ENCODE assay signal across 19 cellular contexts in the genomic region with DNA sequence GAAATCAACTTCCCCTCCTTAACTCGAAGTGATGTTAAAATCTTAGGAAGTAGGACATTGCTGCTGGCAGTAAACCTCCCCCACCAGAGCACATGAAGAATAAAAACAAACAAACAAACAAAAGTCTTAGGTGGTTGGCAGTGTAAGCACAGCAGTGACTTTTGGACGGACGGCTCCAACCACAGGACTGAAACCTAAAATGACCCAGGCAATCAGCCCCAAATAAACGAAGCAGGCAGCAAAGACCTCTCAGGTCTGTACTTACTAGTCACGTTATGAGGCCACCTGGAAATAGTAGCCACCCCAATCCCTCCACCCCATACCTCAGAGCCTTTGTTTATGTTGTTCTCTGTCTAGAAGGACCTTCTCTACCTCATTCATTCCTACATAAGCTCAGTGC. TPM values are rescaled to one million over a fixed set of nuclear protein-coding genes. Genes with fewer than 3 reads are reported as not detected.
DNase-seq lines count a peak whose midpoint lies in the region; ATAC-seq and TF ChIP-seq lines count a peak whose summit lies in the region.
"Had no signal": no experiment of that assay in that cellular context is flagged by ENCODE, and none has a peak within 500 bp of the region (broad histone marks: within the 10 kb centered on the region; RNA-seq: fewer than 3 reads in every experiment).

No MANE protein-coding gene starts in this region.

- no peaks in the 10 kb centered on the region for H3K9me2 ChIP-seq in SU-DHL-6 (replicated peaks; ENCODE audit: insufficient read depth, low read length)

- H3K36me3 Mint-ChIP-seq in stimulated activated memory B cell treated with anti-CD40 and anti-IgM and Interleukin-4, amounts not matched to agents 10 μg/mL and 1 μg/mL and 100 μg/mL, for 72 hours: no peaks in the 10 kb centered on the region

- H4K20me1 ChIP-seq in SU-DHL-6 (ENCODE audit: low read depth, low read length): no peaks in the 10 kb centered on the region

- no peaks in the 10 kb centered on the region for H3K27me3 Mint-ChIP-seq in stimulated activated memory B cell treated with anti-CD40 and anti-IgM and Interleukin-4, amounts not matched to agents 10 μg/mL and 1 μg/mL and 100 μg/mL, for 72 hours

- TF ChIP-seq POLR2A in transverse colon (IDR thresholded peaks at IDR 0.05): no peak

- TF ChIP-seq CTCF in GM13977 (IDR thresholded peaks at IDR 0.05; ENCODE audit: extremely low read depth, insufficient read depth, missing control alignments): no peak
- TF ChIP-seq CTCF in SU-DHL-6 (IDR thresholded peaks at IDR 0.05; ENCODE audit: insufficient read depth, low read length, poor library complexity, severe bottlenecking): no peak
- no peak for TF ChIP-seq CTCF in transverse colon (IDR thresholded peaks at IDR 0.05)
- no peak for TF ChIP-seq CTCF in foreskin keratinocyte (conservative IDR thresholded peaks at IDR 0.05)

- H2AFZ ChIP-seq in SU-DHL-6 (ENCODE audit: low read depth, low read length, severe bottlenecking): peak overlapping the region; percentile 1

- H3K27ac Mint-ChIP-seq in stimulated activated memory B cell treated with anti-CD40 and anti-IgM and Interleukin-4, amounts not matched to agents 10 μg/mL and 1 μg/mL and 100 μg/mL, for 72 hours: peak overlapping the region; percentile 59

- H3K9me3 ChIP-seq in SU-DHL-6 (ENCODE audit: insufficient read depth, low read length) (no peaks in the 10 kb centered on the region), transverse colon (no peaks in the 10 kb centered on the region)
- H3K9me3 ChIP-seq: MG63, ovary had no signal

- H3K27me3 ChIP-seq in SU-DHL-6 (ENCODE audit: low read length) (no peaks in the 10 kb centered on the region), transverse colon (no peaks in the 10 kb centered on the region), foreskin keratinocyte (peaks cover 38% of the 10 kb centered on the region)
- H3K27me3 ChIP-seq: MG63, ovary had no signal

- H3K9ac ChIP-seq in SU-DHL-6 (ENCODE audit: low read length): peak overlapping the region; percentile 51

- H3K4me1 ChIP-seq in transverse colon (peaks cover 0 to 41% (median 23%) of the 10 kb centered on the region in 4 donors), foreskin keratinocyte (no peaks in the 10 kb centered on the region)

- intact Hi-C loops in transverse colon (cut with DNase I; ENCODE audit: low total_unique reads): no loop called here

- TF ChIP-seq EP300 in transverse colon (IDR thresholded peaks at IDR 0.05; ENCODE audit: low read depth): no peak

- H3K36me3 ChIP-seq in SU-DHL-6 (ENCODE audit: low read length): no peaks in the 10 kb centered on the region
- H3K36me3 ChIP-seq in transverse colon: no peaks in the 10 kb centered on the region
- H3K36me3 ChIP-seq: MG63, ovary had no signal

- H3K27ac ChIP-seq in SU-DHL-6 (ENCODE audit: low read depth, low read length) (peak overlapping the region; percentile 99), transverse colon (peak overlapping the region in 2 of 4 donors; percentile 53 to 69), foreskin keratinocyte (no peak overlapping the region)
- H3K27ac ChIP-seq: ovary had no signal

- no peak overlapping the region for H3K4me3 Mint-ChIP-seq in stimulated activated memory B cell treated with anti-CD40 and anti-IgM and Interleukin-4, amounts not matched to agents 10 μg/mL and 1 μg/mL and 100 μg/mL, for 72 hours

- peak overlapping the region; percentile 98 for H3K4me2 ChIP-seq in SU-DHL-6 (ENCODE audit: low read depth, low read length, poor library complexity, severe bottlenecking)

- in situ Hi-C loops in GM13977 (cut with MboI; ENCODE audit: low pct_unique_long_range_greater_than_20kb, low sequenced_read_pairs, unreplicated experiment) (no loop called here), ACHN (cut with HindIII; ENCODE audit: low pct_ligation_motif_present, low pct_unique_long_range_greater_than_20kb, low sequenced_read_pairs) (no loop called here), transverse colon (cut with MboI; ENCODE audit: low pct_ligation_motif_present in 1 of 4, low pct_unique_long_range_greater_than_20kb in 1 of 4, low sequenced_read_pairs in 3 of 4) (no loop called here)

- DNase-seq in GM13977 (ENCODE audit: low spot score): peak; percentile 49
- DNase-seq in ACHN: no peak
- DNase-seq in transverse colon: no peak
- no peak for DNase-seq in foreskin keratinocyte
- DNase-seq: activated CD4-positive, alpha-beta T cell treated with anti-CD3 and anti-CD28 coated beads for 4 hours; activated CD8-positive, alpha-beta memory T cell treated with anti-CD3 and anti-CD28 coated beads, Interleukin-2, amount 50 U/mL, for 4 hours; activated effector memory CD4-positive, alpha-beta T cell treated with anti-CD3 and anti-CD28 coated beads, Interleukin-2, amount 50 U/mL, for 16 hours; AML-193; effector memory CD4-positive, alpha-beta T cell; left ventricle myocardium superior; MG63; NCI-H187 treated with DMSO at 0.1 percent for 48 hours; ovary; RPMI8226 had no signal

- H3K79me2 ChIP-seq in SU-DHL-6 (ENCODE audit: insufficient read depth, low read length): 0 out of 2 replicates have a peak, but pooled peaks cover 8% of the 10 kb centered on the region

- H3K9me3 Mint-ChIP-seq in stimulated activated memory B cell treated with anti-CD40 and anti-IgM and Interleukin-4, amounts not matched to agents 10 μg/mL and 1 μg/mL and 100 μg/mL, for 72 hours: no peaks in the 10 kb centered on the region

- H3K4me3 ChIP-seq in SU-DHL-6 (ENCODE audit: insufficient read depth, low read length, poor library complexity, severe bottlenecking) (peak overlapping the region; percentile 16), transverse colon (no peak overlapping the region)
- H3K4me3 ChIP-seq: MG63, ovary had no signal

- peaks cover 94% of the 10 kb centered on the region for H3K4me1 Mint-ChIP-seq in stimulated activated memory B cell treated with anti-CD40 and anti-IgM and Interleukin-4, amounts not matched to agents 10 μg/mL and 1 μg/mL and 100 μg/mL, for 72 hours

- 58 to 67% methylated on average over 5 of the region's 5 CpGs for WGBS in transverse colon (ENCODE audit: low coverage in 1 of 2), 2 donors

- ATAC-seq in GM21576 (IDR thresholded peaks at IDR 0.05; ENCODE audit: unreplicated experiment): peak; percentile 24
- ATAC-seq in stimulated activated memory B cell treated with anti-CD40 and anti-IgM and Interleukin-4, amounts not matched to agents 10 μg/mL and 1 μg/mL and 100 μg/mL, for 72 hours: no peak
- ATAC-seq in foreskin keratinocyte: no peak
- ATAC-seq: left ventricle myocardium superior, sciatic nerve, SK-N-SH treated with all-trans-retinoic acid at 6 μM for 48 hours had no signal

- H3F3A ChIP-seq in SU-DHL-6 (ENCODE audit: insufficient read depth): peaks cover 51% of the 10 kb centered on the region

RNA-seq across cellular contexts. Expression of gene HES1, which starts 33.5 kb away (rescaled TPM):
- 100 to 1,000 TPM in 2 of 4 donors, 10 to 100 TPM in 2; 89.9 to 196 (median 104) TPM for total RNA-seq in transverse colon
- 35.1 and 42.1 TPM in 2 replicates for total RNA-seq in foreskin keratinocyte
- polyA plus RNA-seq in foreskin keratinocyte: 28.7 and 32.5 TPM in 2 replicates
